In genomic region chr3:190424108-190424477, GRCh38 we compare ENCODE assay signal across 16 cellular contexts. TPM values are rescaled to one million over a fixed set of nuclear protein-coding genes. Genes with fewer than 3 reads are reported as not detected.
DNase-seq lines count a peak whose midpoint lies in the region; ATAC-seq, FAIRE-seq and TF ChIP-seq lines count a peak whose summit lies in the region.
"Had no signal": no experiment of that assay in that cellular context is flagged by ENCODE, and none has a peak within 500 bp of the region (broad histone marks: within the 10 kb centered on the region; RNA-seq: fewer than 3 reads in every experiment).

No MANE protein-coding gene starts in this region.

- no peaks in the 10 kb centered on the region for H3K9me3 Mint-ChIP-seq in Calu3 (ENCODE audit: low read depth, unreplicated experiment)
- H3K9me3 Mint-ChIP-seq: activated naive CD8-positive, alpha-beta T cell treated with anti-CD3 and anti-CD28 coated beads, Interleukin-2, amount 10 ng/mL, durations not matched to agents 7 days and 5 days had no signal

- H3K27me3 ChIP-seq in GM12878 (replicated peaks in 1 of 2; ENCODE audit: control insufficient read depth in 2 of 2, insufficient read depth in 2 of 2, low read length in 1 of 2) = no peaks in the 10 kb centered on the region
- H3K27me3 ChIP-seq: ovary, spleen had no signal

- BruUV-seq in Calu3 (replicated peaks; lab: Mats Ljungman, UMichigan) (no TSS peak), GM12878 (replicated peaks; lab: Mats Ljungman, UMichigan) (no TSS peak)

- no peak overlapping the region for H3K4me3 ChIP-seq in GM12878
- H3K4me3 ChIP-seq: ovary, spleen had no signal

- no peak for TF ChIP-seq EP300 in GM12878 (IDR thresholded peaks at IDR 0.05; ENCODE audit: borderline replicate concordance in 1 of 2, control insufficient read depth in 1 of 2, low read depth in 2 of 2, low read length in 2 of 2)

- peaks cover 7% of the 10 kb centered on the region for H3K36me3 Mint-ChIP-seq in Calu3 (ENCODE audit: insufficient read depth, unreplicated experiment)
- H3K36me3 Mint-ChIP-seq: activated naive CD8-positive, alpha-beta T cell treated with anti-CD3 and anti-CD28 coated beads, Interleukin-2, amount 10 ng/mL, durations not matched to agents 7 days and 5 days had no signal

- no peaks in the 10 kb centered on the region for H4K20me1 ChIP-seq in GM12878 (ENCODE audit: control insufficient read depth, insufficient read depth)

- no peak overlapping the region for H3K4me2 ChIP-seq in GM12878 (ENCODE audit: control insufficient read depth, insufficient read depth)

- peaks cover 6% of the 10 kb centered on the region for H3K4me1 ChIP-seq in GM12878 (ENCODE audit: control insufficient read depth, insufficient read depth, low read length)

- ATAC-seq in GM19372 (IDR thresholded peaks at IDR 0.05; ENCODE audit: low read depth, unreplicated experiment) = peak; percentile 6
- ATAC-seq in HG03196 (IDR thresholded peaks at IDR 0.05; ENCODE audit: unreplicated experiment) = peak; percentile 13
- ATAC-seq in GM12878 = peak; percentile 13
- no peak for ATAC-seq in activated CD4-positive, CD25-positive, alpha-beta regulatory T cell treated with anti-CD3 and anti-CD28 coated beads, Interleukin-2, amount 50 U/mL, for 24 hours

- no peaks in the 10 kb centered on the region for H3K36me3 ChIP-seq in GM12878 (ENCODE audit: control insufficient read depth in 2 of 2, insufficient read depth in 2 of 2, low read length in 1 of 2)
- H3K36me3 ChIP-seq: ovary, spleen had no signal

- in situ Hi-C loops in GM12878 (cut with MboI) = loop anchor here (5.0 kb wide), 1 partner anchor 462 kb away; no protein-coding TSS in a partner anchor

- no peak for FAIRE-seq in GM12878 (lab: Jason Lieb, UNC)

- H3K27ac ChIP-seq in GM12878 (ENCODE audit: control insufficient read depth, insufficient read depth) = no peak overlapping the region
- H3K27ac ChIP-seq: ovary, spleen had no signal

- SMC1A ChIA-PET in GM12878 (lab: Charles Lee; ENCODE audit: uncharacterized antibody, unreplicated experiment) = interaction anchor here (0.9 to 6.8 kb wide), 27 partner anchors 10 to 476 kb away, joined by 3 to 71 read pairs (median 5); partner anchors contain the start of gene CLDN1

- no peak overlapping the region for H2AFZ ChIP-seq in GM12878 (ENCODE audit: control insufficient read depth, low read depth, low read length)

- RAD21 ChIA-PET in GM12878 (lab: Charles Lee; ENCODE audit: unreplicated experiment) = interaction anchor here (0.7 to 4.7 kb wide), 25 partner anchors 10 to 1151 kb away, joined by 3 to 38 read pairs (median 5); partner anchors contain the start of gene CLDN1

- H3K9me3 ChIP-seq in GM12878 (replicated peaks; ENCODE audit: control insufficient read depth, insufficient read depth, low read length) = no peaks in the 10 kb centered on the region
- H3K9me3 ChIP-seq: ovary, spleen had no signal

- no peak overlapping the region for H3K9ac ChIP-seq in GM12878 (ENCODE audit: control insufficient read depth, insufficient read depth, low read length)

- POLR2A ChIA-PET in GM12878 (lab: Charles Lee) = no interaction called here

- TF ChIP-seq POLR2A in GM12878 (IDR thresholded peaks at IDR 0.05; ENCODE audit: low read depth, low read length) = no peak

- H3K27me3 Mint-ChIP-seq in Calu3 (ENCODE audit: unreplicated experiment) = no peaks in the 10 kb centered on the region

- peaks cover 12% of the 10 kb centered on the region for H3K4me1 Mint-ChIP-seq in Calu3 (ENCODE audit: low read depth, unreplicated experiment)

- H3K4me3 Mint-ChIP-seq in Calu3 (ENCODE audit: low read depth, unreplicated experiment) = peak overlapping the region; percentile 44
- H3K4me3 Mint-ChIP-seq: activated naive CD8-positive, alpha-beta T cell treated with anti-CD3 and anti-CD28 coated beads, Interleukin-2, amount 10 ng/mL, durations not matched to agents 7 days and 5 days had no signal

- no peak for TF ChIP-seq RAD21 in GM12878 (IDR thresholded peaks at IDR 0.05; ENCODE audit: insufficient read depth, low read depth, low read length)

- DNase-seq in Calu3 = no peak
- no peak for DNase-seq in GM12878 (ENCODE audit: low read depth, low spot score)
- no peak for DNase-seq in dermis blood vessel endothelial cell
- no peak for DNase-seq in NCI-H2171 treated with DMSO at 0.1 percent for 48 hours (lab: John Stamatoyannopoulos, UW)
- DNase-seq in activated T-cell treated with anti-CD3 and anti-CD28 coated beads, Interleukin-2, amount 50 U/mL, for 48 hours = no peak
- DNase-seq: activated naive CD8-positive, alpha-beta T cell treated with anti-CD3 and anti-CD28 coated beads, Interleukin-2, amount 10 ng/mL, durations not matched to agents 7 days and 5 days; GDM1 had no signal

- H3K79me2 ChIP-seq in GM12878 (ENCODE audit: control insufficient read depth, insufficient read depth, low read length) = no peaks in the 10 kb centered on the region

- no peak for TF ChIP-seq CTCF in Calu3 (IDR thresholded peaks at IDR 0.05; ENCODE audit: unreplicated experiment)
- TF ChIP-seq CTCF in GM12878 (IDR thresholded peaks at IDR 0.05 in 2 of 3, conservative IDR thresholded peaks at IDR 0.05 in 1 of 3; ENCODE audit: control insufficient read depth in 2 of 3, extremely low read depth in 1 of 3, insufficient read depth in 1 of 3, low read depth in 3 of 3, low read length in 3 of 3) = no peak

- 39% methylated on average over 2 of the region's 2 CpGs for WGBS in GM12878 (ENCODE audit: insufficient coverage, insufficient replicate concordance, low lambda C conversion rate, missing lambda C conversion rate)

- peak overlapping the region; percentile 94 for H3K27ac Mint-ChIP-seq in Calu3 (ENCODE audit: unreplicated experiment)
- H3K27ac Mint-ChIP-seq: activated naive CD8-positive, alpha-beta T cell treated with anti-CD3 and anti-CD28 coated beads, Interleukin-2, amount 10 ng/mL, durations not matched to agents 7 days and 5 days had no signal

- CTCF ChIA-PET in Calu3 (lab: Charles Lee) (interaction anchor here (0.6 to 3.6 kb wide), 16 partner anchors 10 to 471 kb away, joined by 3 to 22 read pairs (median 5); partner anchors contain the start of gene CLDN1), GM12878 (lab: Yijun Ruan, JAX) (interaction anchor here (0.7 to 5.3 kb wide), 31 partner anchors 10 to 467 kb away, joined by 3 to 98 read pairs (median 7); partner anchors contain the start of genes CLDN1 and P3H2)

- intact Hi-C loops in Calu3 (cut with micrococcal nuclease; ENCODE audit: unreplicated experiment) = loop anchor here (1.0 to 10.0 kb wide), 5 partner anchors 34 to 459 kb away; partner anchors contain the start of gene CLDN1
- intact Hi-C loops in GM12878 (cut with micrococcal nuclease; ENCODE audit: unreplicated experiment) = loop anchor here (1.0 kb wide), 3 partner anchors 40 to 457 kb away; no protein-coding TSS in a partner anchor

TF ChIP-seq in GM12878, 131 proteins besides CTCF, POLR2A, EP300 and RAD21 (continues in another document):
- no peak for TF ChIP-seq BCL3 (IDR thresholded peaks at IDR 0.05; ENCODE audit: borderline replicate concordance, insufficient read depth, low read depth, low read length, poor library complexity, severe bottlenecking)

RNA-seq across cellular contexts. Expression of gene TMEM207, which starts 25.6 kb away (rescaled TPM):
- total RNA-seq in Calu3 (2022) (0.57 and 1.4 TPM in 2 replicates), GM12878 (2014; rRNA removed) (not detected in 2 replicates), GM12878 (2014; rRNA removed; fragmentation: Illumina TruSeq; extraction: Trizol) (not detected in 2 replicates), GM12878 (2021) (not detected in 2 replicates), dermis blood vessel endothelial cell (not detected in 2 replicates)
- total RNA-seq in GM12878 (2013; cell fraction: nucleolus; rRNA removed) = not detected in 2 replicates
- not detected for polyA plus RNA-seq in GM12878 (2011; ENCODE audit: low read depth)
- polyA plus RNA-seq in GM12878 (2011; rRNA removed) (not detected in 2 replicates), GM12878 (2014; fragmentation: Illumina TruSeq; extraction: Trizol) (not detected in 2 replicates), GM12878 (2014; fragmentation: Nextera tagmentation; extraction: Ambion mirVana) (not detected), GM12878 (2014; rRNA removed) (not detected in 2 replicates), GM12878 (2016; fragmentation: Nextera tagmentation; extraction: Ambion mirVana) (not detected)
- polyA plus RNA-seq in GM12878 (2011; cell fraction: cytosol; rRNA removed) = not detected in 2 replicates
- not detected in 2 replicates for polyA plus RNA-seq in GM12878 (2011; cell fraction: nucleus; rRNA removed)
- polyA plus RNA-seq in GM12878 (2012) = not detected in 2 replicates
- polyA minus RNA-seq in GM12878 (2011; rRNA and poly(A)+ RNA removed) = not detected in 2 replicates
- not detected in 2 replicates for polyA minus RNA-seq in GM12878 (2011; cell fraction: cytosol; rRNA and poly(A)+ RNA removed)
- polyA minus RNA-seq in GM12878 (2011; cell fraction: nucleus; rRNA and poly(A)+ RNA removed) = not detected in 2 replicates
- total RNA-seq: activated naive CD8-positive, alpha-beta T cell treated with anti-CD3 and anti-CD28 coated beads, Interleukin-2, amount 10 ng/mL, durations not matched to agents 7 days and 5 days; cerebellum; glomerular endothelial cell; kidney epithelial cell; ovary; spleen; T-helper 1 cell treated with Interleukin-12 subunit alpha and Interleukin-12 subunit beta and Interleukin-4 antibody, amounts not matched to agents 30 ng/mL and 1 ng/mL, for 36 hours had no signal
- polyA plus RNA-seq: ovary, spleen had no signal

RNA-seq across cellular contexts. Expression of gene CLDN16, which starts 36.1 kb away (rescaled TPM):
- total RNA-seq in Calu3 (2022) = 2.9 and 4.8 TPM in 2 replicates
- total RNA-seq in GM12878 (2013; cell fraction: nucleolus; rRNA removed) = 20.9 and 22.7 TPM in 2 replicates
- total RNA-seq in GM12878 (2014; rRNA removed) = 3.6 and 5.4 TPM in 2 replicates
- total RNA-seq in GM12878 (2014; rRNA removed; fragmentation: Illumina TruSeq; extraction: Trizol) = 4.3 and 4.9 TPM in 2 replicates
- 3.2 and 3.6 TPM in 2 replicates for total RNA-seq in GM12878 (2021)
- polyA plus RNA-seq in GM12878 (2011; ENCODE audit: low read depth) = 0.56 TPM
- 26.6 and 31.7 TPM in 2 replicates for polyA plus RNA-seq in GM12878 (2011; rRNA removed)
- 10.6 and 11.5 TPM in 2 replicates for polyA plus RNA-seq in GM12878 (2011; cell fraction: cytosol; rRNA removed)
- polyA plus RNA-seq in GM12878 (2011; cell fraction: nucleus; rRNA removed) = 7.1 and 8.4 TPM in 2 replicates
- 0.30 and 0.69 TPM in 2 replicates for polyA plus RNA-seq in GM12878 (2012)
- 4.9 and 11.1 TPM in 2 replicates for polyA plus RNA-seq in GM12878 (2014; fragmentation: Illumina TruSeq; extraction: Trizol)
- polyA plus RNA-seq in GM12878 (2014; fragmentation: Nextera tagmentation; extraction: Ambion mirVana) = 1 to 10 TPM; 3.2 to 3.6 TPM
- 3.7 and 4.6 TPM in 2 replicates for polyA plus RNA-seq in GM12878 (2014; rRNA removed)
- 1 to 10 TPM; 4.2 to 4.4 TPM for polyA plus RNA-seq in GM12878 (2016; fragmentation: Nextera tagmentation; extraction: Ambion mirVana)
- polyA minus RNA-seq in GM12878 (2011; rRNA and poly(A)+ RNA removed) = 13.3 and 15.7 TPM in 2 replicates
- polyA minus RNA-seq in GM12878 (2011; cell fraction: cytosol; rRNA and poly(A)+ RNA removed) = 4.3 and 4.6 TPM in 2 replicates
- polyA minus RNA-seq in GM12878 (2011; cell fraction: nucleus; rRNA and poly(A)+ RNA removed) = 6.8 and 13.8 TPM in 2 replicates
- 0.09 and 0.34 TPM in 2 replicates for total RNA-seq in dermis blood vessel endothelial cell
- total RNA-seq: activated naive CD8-positive, alpha-beta T cell treated with anti-CD3 and anti-CD28 coated beads, Interleukin-2, amount 10 ng/mL, durations not matched to agents 7 days and 5 days; cerebellum; spleen; T-helper 1 cell treated with Interleukin-12 subunit alpha and Interleukin-12 subunit beta and Interleukin-4 antibody, amounts not matched to agents 30 ng/mL and 1 ng/mL, for 36 hours had no signal

Comparison
In these comparisons a context has a peak if more than half of its experiments do, and no peak if none do; other contexts are left out.
1. ATAC-seq: peak in GM19372 (single experiment), HG03196 (single experiment) and GM12878 (single experiment); none in activated CD4-positive, CD25-positive, alpha-beta regulatory T cell treated with anti-CD3 and anti-CD28 coated beads, Interleukin-2, amount 50 U/mL, for 24 hours (0 of 2).